1 cellular context compared by ENCODE assay signal in genomic region chr1:94962745-94963265, GRCh38.
A peak's percentile ranks its signal among the peaks of the same experiment; 100 is the strongest.
TF ChIP-seq lines count a peak whose summit lies in the region.

No MANE protein-coding gene starts in this region.

TF ChIP-seq in HepG2, 621 proteins besides CTCF, POLR2A, EP300 and RAD21 (continued from another document and continues in another):
- peak; percentile 12; the same call in 1 of the 2 replicates for TF ChIP-seq HNF1A (IDR thresholded peaks at IDR 0.05; ENCODE audit: low read depth)
- no peak for TF ChIP-seq HNF1A (CRISPR knock-in tag; IDR thresholded peaks at IDR 0.05; ENCODE audit: borderline replicate concordance)
- TF ChIP-seq SMARCE1 (IDR thresholded peaks at IDR 0.05; ENCODE audit: borderline replicate concordance) = no peak
- no peak for TF ChIP-seq RBM22 (optimal IDR thresholded peaks at IDR 0.05; ENCODE audit: low read length)
- TF ChIP-seq ZNF18 (CRISPR knock-in tag; IDR thresholded peaks at IDR 0.05; ENCODE audit: insufficient replicate concordance) = no peak
- peak; percentile 65 for TF ChIP-seq ARID3A (IDR thresholded peaks at IDR 0.05; ENCODE audit: low read depth, low read length)
- no peak for TF ChIP-seq ZNF775 (CRISPR knock-in tag; IDR thresholded peaks at IDR 0.05; ENCODE audit: borderline replicate concordance)
- no peak for TF ChIP-seq FUBP1 (CRISPR knock-in tag; IDR thresholded peaks at IDR 0.05; ENCODE audit: borderline replicate concordance)
- no peak for TF ChIP-seq ZNF326 (CRISPR knock-in tag; IDR thresholded peaks at IDR 0.05; ENCODE audit: borderline replicate concordance)
- TF ChIP-seq NCOA2 (CRISPR knock-in tag; IDR thresholded peaks at IDR 0.05) = peak; percentile 88
- no peak; the same call in 1 of the 2 replicates for TF ChIP-seq ARID4A (CRISPR knock-in tag; IDR thresholded peaks at IDR 0.05; ENCODE audit: borderline replicate concordance)
- no peak for TF ChIP-seq ZNF329 (CRISPR knock-in tag; IDR thresholded peaks at IDR 0.05; ENCODE audit: low read depth)
- no peak for TF ChIP-seq ZNF138 (CRISPR knock-in tag; IDR thresholded peaks at IDR 0.05; ENCODE audit: low read depth)
- no peak for TF ChIP-seq ZNF264 (CRISPR knock-in tag; IDR thresholded peaks at IDR 0.05)
- TF ChIP-seq ZNF773 (CRISPR knock-in tag; IDR thresholded peaks at IDR 0.05; ENCODE audit: borderline replicate concordance) = no peak
- no peak for TF ChIP-seq ZSCAN20 (CRISPR knock-in tag; IDR thresholded peaks at IDR 0.05; ENCODE audit: borderline replicate concordance)
- TF ChIP-seq FOXK1 (CRISPR knock-in tag; IDR thresholded peaks at IDR 0.05; ENCODE audit: borderline replicate concordance, low read depth) = no peak
- peak; percentile 94; the same call in 1 of the 2 replicates for TF ChIP-seq ATF2 (CRISPR knock-in tag; IDR thresholded peaks at IDR 0.05)
- no peak for TF ChIP-seq SUZ12 (IDR thresholded peaks at IDR 0.05; ENCODE audit: low read depth, low read length)
- TF ChIP-seq GTF3A (CRISPR knock-in tag; conservative IDR thresholded peaks at IDR 0.05) = no peak
- peak; percentile 68; the same call in 1 of the 2 replicates for TF ChIP-seq THRA (CRISPR knock-in tag; IDR thresholded peaks at IDR 0.05; ENCODE audit: borderline replicate concordance)
- TF ChIP-seq ZNF616 (CRISPR knock-in tag; IDR thresholded peaks at IDR 0.05; ENCODE audit: low read depth) = no peak
- TF ChIP-seq ZBTB7A (CRISPR knock-in tag; IDR thresholded peaks at IDR 0.05) = no peak
- no peak for TF ChIP-seq ZNF780A (CRISPR knock-in tag; IDR thresholded peaks at IDR 0.05)
- no peak for TF ChIP-seq U2AF2 (IDR thresholded peaks at IDR 0.05; ENCODE audit: low read depth, low read length)
- TF ChIP-seq ZNF574 (CRISPR knock-in tag; IDR thresholded peaks at IDR 0.05) = peak; percentile 65
- TF ChIP-seq ZNF639 (CRISPR knock-in tag; conservative IDR thresholded peaks at IDR 0.05) = no peak
- no peak for TF ChIP-seq CHD2 (IDR thresholded peaks at IDR 0.05; ENCODE audit: low read depth, low read length)
- no peak for TF ChIP-seq KDM4B (CRISPR knock-in tag; IDR thresholded peaks at IDR 0.05)
- TF ChIP-seq ASH2L (IDR thresholded peaks at IDR 0.05; ENCODE audit: insufficient read length, low read depth, low read length) = peak; percentile 75
- TF ChIP-seq ZC3H4 (CRISPR knock-in tag; IDR thresholded peaks at IDR 0.05; ENCODE audit: borderline replicate concordance) = no peak
- 0 out of 2 replicates have a peak, but pooled peaks have one; percentile 65 for TF ChIP-seq ZNF747 (CRISPR knock-in tag; IDR thresholded peaks at IDR 0.05; ENCODE audit: borderline replicate concordance)
- TF ChIP-seq RNF2 (conservative IDR thresholded peaks at IDR 0.05; ENCODE audit: low read depth) = no peak
- no peak for TF ChIP-seq RORA (CRISPR knock-in tag; IDR thresholded peaks at IDR 0.05)
- TF ChIP-seq ZNF3 (CRISPR knock-in tag; IDR thresholded peaks at IDR 0.05) = no peak
- no peak for TF ChIP-seq HES4 (CRISPR knock-in tag; IDR thresholded peaks at IDR 0.05; ENCODE audit: borderline replicate concordance)
- TF ChIP-seq ZNF746 (CRISPR knock-in tag; IDR thresholded peaks at IDR 0.05) = peak; percentile 43; the same call in 1 of the 2 replicates
- peak; percentile 96 for TF ChIP-seq SALL1 (CRISPR knock-in tag; IDR thresholded peaks at IDR 0.05)
